In genomic region chr7:77806425-77806824, GRCh38 we compare ENCODE assay signal across 33 cellular contexts. TPM values are rescaled to one million over a fixed set of nuclear protein-coding genes. Genes with fewer than 3 reads are reported as not detected.
"Had no signal": no experiment of that assay in that cellular context is flagged by ENCODE, and none has a peak within 500 bp of the region (broad histone marks: within the 10 kb centered on the region; RNA-seq: fewer than 3 reads in every experiment).

No MANE protein-coding gene starts in this region.

- ATAC-seq: activated CD4-positive, CD25-positive, alpha-beta regulatory T cell treated with anti-CD3 and anti-CD28 coated beads, Interleukin-2, amount 50 U/mL, for 24 hours; activated CD8-positive, alpha-beta T cell treated with anti-CD3 and anti-CD28 coated beads for 36 hours; activated T-cell treated with anti-CD3 and anti-CD28 coated beads, Interleukin-2, amount 50 U/mL, for 4 hours; gastroesophageal sphincter had no signal

- H3K27me3 ChIP-seq: adrenal gland, ascending aorta, breast epithelium, cardiac muscle cell, colonic mucosa, esophagus squamous epithelium, gastroesophageal sphincter had no signal

- DNase-seq: activated B cell treated with CpG ODN at 0.5 μM for 24 hours; activated CD4-positive, alpha-beta T cell treated with anti-CD3 and anti-CD28 coated beads for 48 hours; activated CD4-positive, alpha-beta T cell treated with anti-CD3 and anti-CD28 coated beads, Interleukin-2, amount 50 U/mL, for 1 hour; activated CD4-positive, alpha-beta T cell treated with anti-CD3 and anti-CD28 coated beads, Interleukin-2, amount 50 U/mL, for 48 hours; activated CD8-positive, alpha-beta memory T cell treated with anti-CD3 and anti-CD28 coated beads for 24 hours; activated CD8-positive, alpha-beta T cell treated with anti-CD3 and anti-CD28 coated beads for 36 hours; activated effector memory CD4-positive, alpha-beta T cell treated with anti-CD3 and anti-CD28 coated beads, Interleukin-2, amount 50 U/mL, for 16 hours; activated naive CD4-positive, alpha-beta T cell treated with anti-CD3 and anti-CD28 coated beads for 36 hours; activated T-cell treated with anti-CD3 and anti-CD28 coated beads, Interleukin-2, amount 50 U/mL, for 4 hours; adrenal gland; amygdala; central memory CD4-positive, alpha-beta T cell; cerebellar nuclear complex; colonic mucosa; effector CD8-positive, alpha-beta T cell; esophagus squamous epithelium; foreskin melanocyte; hippocampal formation; T1000; WERI-Rb-1 had no signal

- H3K27ac ChIP-seq: adrenal gland, ascending aorta, breast epithelium, cardiac muscle cell, colonic mucosa, epithelial cell of prostate, esophagus squamous epithelium, gastroesophageal sphincter, WERI-Rb-1 had no signal

- H3K27ac Mint-ChIP-seq: activated B cell treated with CpG ODN at 0.5 μM for 24 hours; activated CD8-positive, alpha-beta T cell treated with anti-CD3 and anti-CD28 coated beads for 36 hours; activated naive CD4-positive, alpha-beta T cell treated with anti-CD3 and anti-CD28 coated beads for 36 hours; activated T-helper 2 cell treated with anti-CD3 and anti-CD28 coated beads, Interferon-gamma antibody, Interleukin-2, Interleukin-4, amounts not matched to agents 10 μg/mL and 5 μg/mL and 100 μg/mL, durations not matched to agents 14 hours and 24 hours and 36 hours; brain; T-helper 1 cell treated with Interleukin-12 subunit alpha and Interleukin-12 subunit beta and Interleukin-4 antibody, amounts not matched to agents 30 μg/mL and 1 μg/mL, for 36 hours; T-helper 2 cell treated with Interferon-gamma antibody and Interleukin-4, amounts not matched to agents 5 μg/mL and 100 μg/mL, for 36 hours had no signal

- H3K36me3 ChIP-seq: adrenal gland, ascending aorta, breast epithelium, cardiac muscle cell, colonic mucosa, esophagus squamous epithelium, gastroesophageal sphincter, WERI-Rb-1 had no signal

- H3K4me3 ChIP-seq: adrenal gland, ascending aorta, breast epithelium, cardiac muscle cell, colonic mucosa, esophagus squamous epithelium, gastroesophageal sphincter had no signal

- H3K27me3 Mint-ChIP-seq: activated B cell treated with CpG ODN at 0.5 μM for 24 hours; activated CD8-positive, alpha-beta T cell treated with anti-CD3 and anti-CD28 coated beads for 36 hours; activated naive CD8-positive, alpha-beta T cell; brain had no signal

- H3K9me3 ChIP-seq: colonic mucosa had no signal

- H3K4me3 Mint-ChIP-seq: activated B cell treated with CpG ODN at 0.5 μM for 24 hours; activated CD8-positive, alpha-beta T cell treated with anti-CD3 and anti-CD28 coated beads for 36 hours; activated naive CD4-positive, alpha-beta T cell treated with anti-CD3 and anti-CD28 coated beads for 36 hours; activated naive CD8-positive, alpha-beta T cell; activated T-cell treated with anti-CD3 and anti-CD28 coated beads, Interleukin-2, amount 50 U/mL, for 4 hours; brain; T-helper 1 cell treated with Interleukin-12 subunit alpha and Interleukin-12 subunit beta and Interleukin-4 antibody, amounts not matched to agents 30 μg/mL and 1 μg/mL, for 36 hours; T-helper 2 cell treated with Interferon-gamma antibody and Interleukin-4, amounts not matched to agents 5 μg/mL and 100 μg/mL, for 36 hours had no signal

- FAIRE-seq: endometrium, endothelial cell of umbilical vein had no signal

- H3K4me1 ChIP-seq: adrenal gland, ascending aorta, breast epithelium had no signal

RNA-seq across cellular contexts. Expression of gene TMEM60, which starts 8.2 kb away (rescaled TPM):
- total RNA-seq: ascending aorta had no signal
